Comparison of ENCODE assay signal across 9 cellular contexts in the genomic region with DNA sequence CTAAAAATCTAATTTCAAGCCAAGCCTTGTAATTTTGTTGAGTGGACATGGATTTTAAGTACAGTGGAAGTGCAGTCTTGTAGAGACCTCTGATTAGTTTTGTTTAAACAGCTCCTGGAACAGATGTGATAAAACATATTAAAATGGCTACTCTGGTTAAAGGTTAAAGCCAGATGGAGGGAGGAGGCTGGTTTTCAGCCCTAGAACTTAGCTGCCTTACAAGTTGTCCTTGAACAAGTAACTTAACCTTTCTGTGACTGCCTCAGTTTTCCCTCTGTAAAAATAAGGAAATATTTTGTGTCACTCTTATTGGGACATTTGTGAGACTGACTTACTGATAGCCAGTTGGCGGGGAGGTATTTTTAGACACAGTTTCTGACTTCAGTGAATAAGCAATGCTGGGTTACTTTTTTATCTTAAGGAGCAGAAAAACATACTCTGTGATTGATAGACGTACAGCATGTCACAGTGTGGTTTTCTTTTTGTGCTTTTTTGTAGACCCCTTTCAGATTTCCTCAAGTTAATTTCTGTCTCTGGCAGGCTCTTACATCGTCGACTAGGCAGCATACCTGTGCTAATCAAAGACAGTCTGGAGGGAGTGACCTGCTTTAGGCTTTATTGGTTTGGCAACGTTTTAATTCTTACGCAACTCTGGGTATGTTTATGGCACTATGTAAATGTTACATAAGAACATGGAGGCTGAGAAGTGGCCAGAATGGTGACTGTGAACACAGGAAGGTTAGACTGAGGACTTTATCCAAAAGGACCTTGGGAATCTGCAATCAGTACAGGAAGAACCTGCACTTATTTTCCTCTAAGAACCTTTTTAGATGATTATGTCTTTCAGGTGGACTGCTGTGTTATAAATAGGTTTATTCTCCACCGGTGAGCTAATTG. TPM values are rescaled to one million over a fixed set of nuclear protein-coding genes. Genes with fewer than 3 reads are reported as not detected.
DNase-seq lines count a peak whose midpoint lies in the region; ATAC-seq and TF ChIP-seq lines count a peak whose summit lies in the region.
"Had no signal": no experiment of that assay in that cellular context is flagged by ENCODE, and none has a peak within 500 bp of the region (broad histone marks: within the 10 kb centered on the region; RNA-seq: fewer than 3 reads in every experiment).

No MANE protein-coding gene starts in this region.

- TF ChIP-seq CTCF in left lung (IDR thresholded peaks at IDR 0.05) = no peak
- TF ChIP-seq CTCF in transverse colon (IDR thresholded peaks at IDR 0.05) = no peak

- H3K4me3 ChIP-seq in left lung = peak overlapping the region in 1 of 2 donors; percentile 72
- peak overlapping the region in 3 of 4 donors; percentile 3 to 97 (median 85) for H3K4me3 ChIP-seq in transverse colon

- no peaks in the 10 kb centered on the region for H3K36me3 ChIP-seq in left lung
- no peaks in the 10 kb centered on the region for H3K36me3 ChIP-seq in transverse colon

- no peaks in the 10 kb centered on the region for H3K9me3 Mint-ChIP-seq in activated T-cell treated with anti-CD3 and anti-CD28 coated beads, Interleukin-2, amount 50 U/mL, for 72 hours

- peaks cover 39 to 63% of the 10 kb centered on the region in 2 donors for H3K4me1 ChIP-seq in left lung
- H3K4me1 ChIP-seq in transverse colon = peaks cover 22 to 78% (median 51%) of the 10 kb centered on the region in 4 donors

- no peak for ATAC-seq in activated T-cell treated with anti-CD3 and anti-CD28 coated beads, Interleukin-2, amount 50 U/mL, for 72 hours (replicated peaks in 1 of 2)
- peak; percentile 36 for ATAC-seq in left lung
- ATAC-seq in HG03139 (IDR thresholded peaks at IDR 0.05; ENCODE audit: unreplicated experiment) = no peak

- peaks cover 6% of the 10 kb centered on the region for H3K27me3 Mint-ChIP-seq in activated T-cell treated with anti-CD3 and anti-CD28 coated beads, Interleukin-2, amount 50 U/mL, for 72 hours (ENCODE audit: low read depth)

- WGBS in transverse colon (ENCODE audit: low coverage in 1 of 2), 2 donors = 31% methylated on average over 5 to 7 of the region's 7 CpGs

- peak overlapping the region; percentile 19 to 33 for H3K4me3 Mint-ChIP-seq in activated T-cell treated with anti-CD3 and anti-CD28 coated beads, Interleukin-2, amount 50 U/mL, for 72 hours
- H3K4me3 Mint-ChIP-seq: B cell had no signal

- H3K27ac ChIP-seq in left lung = peak overlapping the region; percentile 59 to 66
- H3K27ac ChIP-seq in transverse colon = peak overlapping the region; percentile 87 to 97 (median 95)

- intact Hi-C loops in left lung (cut with DNase I) = no loop called here
- intact Hi-C loops in transverse colon (cut with DNase I; ENCODE audit: low total_unique reads) = no loop called here
- intact Hi-C loops in head of caudate nucleus (cut with DNase I) = no loop called here

- no peaks in the 10 kb centered on the region for H3K9me3 ChIP-seq in left lung
- H3K9me3 ChIP-seq in transverse colon = no peaks in the 10 kb centered on the region

- in situ Hi-C loops in transverse colon (cut with MboI; ENCODE audit: low pct_ligation_motif_present in 1 of 4, low pct_unique_long_range_greater_than_20kb in 1 of 4, low sequenced_read_pairs in 3 of 4) = no loop called here

- H3K27ac Mint-ChIP-seq in activated T-cell treated with anti-CD3 and anti-CD28 coated beads, Interleukin-2, amount 50 U/mL, for 72 hours = peak overlapping the region; percentile 40
- H3K27ac Mint-ChIP-seq: B cell had no signal

- peaks cover 42% of the 10 kb centered on the region for H3K4me1 Mint-ChIP-seq in activated T-cell treated with anti-CD3 and anti-CD28 coated beads, Interleukin-2, amount 50 U/mL, for 72 hours (ENCODE audit: low read depth)

- H3K27me3 ChIP-seq in left lung (no peaks in the 10 kb centered on the region), transverse colon (no peaks in the 10 kb centered on the region)

- no peak for DNase-seq in activated T-cell treated with anti-CD3 and anti-CD28 coated beads, Interleukin-2, amount 50 U/mL, for 72 hours
- DNase-seq in activated T-cell treated with anti-CD3 and anti-CD28 coated beads, Interleukin-2, amount 50 U/mL, for 48 hours = no peak
- DNase-seq in amniotic epithelial cell (ENCODE audit: low read depth) (peak; percentile 52), left lung (no peak), transverse colon (peak; percentile 64), putamen (ENCODE audit: low spot score) (no peak), head of caudate nucleus (no peak)

- peak; percentile 9 for TF ChIP-seq EP300 in transverse colon (IDR thresholded peaks at IDR 0.05; ENCODE audit: low read depth)

- no peaks in the 10 kb centered on the region for H3K36me3 Mint-ChIP-seq in activated T-cell treated with anti-CD3 and anti-CD28 coated beads, Interleukin-2, amount 50 U/mL, for 72 hours (ENCODE audit: insufficient read depth in 2 of 2)

- peak; percentile 91 for TF ChIP-seq POLR2A in transverse colon (IDR thresholded peaks at IDR 0.05)

RNA-seq across cellular contexts. Expression of a gene that starts 3.2 kb away (rescaled TPM):
- 1 to 10 TPM; 7.2 to 8.4 TPM for total RNA-seq in activated T-cell treated with anti-CD3 and anti-CD28 coated beads, Interleukin-2, amount 50 U/mL, for 72 hours
- total RNA-seq in left lung (10 to 100 TPM; 24.9 to 26.6 TPM), transverse colon (10 to 100 TPM; 22.5 to 96.9 (median 68.7) TPM)

RNA-seq across cellular contexts. Expression of a gene that starts 47.4 kb away (rescaled TPM):
- not detected for total RNA-seq in activated T-cell treated with anti-CD3 and anti-CD28 coated beads, Interleukin-2, amount 50 U/mL, for 72 hours
- total RNA-seq in left lung = 100 to 1,000 TPM; 115 to 173 TPM
- total RNA-seq in transverse colon = 100 to 1,000 TPM; 115 to 440 (median 137) TPM
- total RNA-seq: B cell had no signal

RNA-seq across cellular contexts. Expression of a gene that starts 52.0 kb away (rescaled TPM):
- total RNA-seq in activated T-cell treated with anti-CD3 and anti-CD28 coated beads, Interleukin-2, amount 50 U/mL, for 72 hours = 10 to 100 TPM; 10.0 to 11.1 TPM
- total RNA-seq in left lung (10 to 100 TPM; 30.6 to 63.7 TPM), transverse colon (10 to 100 TPM in 2 of 4 donors, 1 to 10 TPM in 2; 5.9 to 20.6 (median 9.7) TPM)

Comparison
In these comparisons a context has a peak if more than half of its experiments do, and no peak if none do; other contexts are left out.
1. DNase-seq: peak in amniotic epithelial cell (single experiment) and transverse colon (single experiment); none in activated T-cell treated with anti-CD3 and anti-CD28 coated beads, Interleukin-2, amount 50 U/mL, for 72 hours (0 of 2), activated T-cell treated with anti-CD3 and anti-CD28 coated beads, Interleukin-2, amount 50 U/mL, for 48 hours (0 of 2), left lung (0 of 2), putamen (single experiment) and head of caudate nucleus (0 of 42).
2. RNA of a gene that starts 47.4 kb away (total RNA-seq): 115 to 173 TPM in left lung and 115 to 440 TPM in transverse colon; not detected in activated T-cell treated with anti-CD3 and anti-CD28 coated beads, Interleukin-2, amount 50 U/mL, for 72 hours; every median in the first group is over 100 times any median in the second.